In genomic region chr12:103928736-103929050, GRCh38 we compare ENCODE assay signal across 8 cellular contexts. TPM values are rescaled to one million over a fixed set of nuclear protein-coding genes. Genes with fewer than 3 reads are reported as not detected.
A peak's percentile ranks its signal among the peaks of the same experiment; 100 is the strongest.
DNase-seq lines count a peak whose midpoint lies in the region; ATAC-seq, FAIRE-seq and TF ChIP-seq lines count a peak whose summit lies in the region.

No MANE protein-coding gene starts in this region.

- peaks cover 50 to 57% of the 10 kb centered on the region in 2 donors for H3K4me1 Mint-ChIP-seq in immature natural killer cell

- H3K4me3 Mint-ChIP-seq in immature natural killer cell: peak overlapping the region; percentile 92 to 99 (median 96)

- H3K9me3 Mint-ChIP-seq in immature natural killer cell: peaks cover 0 to 3% (median 0%) of the 10 kb centered on the region in 6 donors

- H3K36me3 ChIP-seq in ascending aorta: peaks cover 0 to 6% of the 10 kb centered on the region in 2 donors

- POLR2A ChIA-PET in GM10248 (lab: Yijun Ruan, JAX): interaction anchor here (1.6 kb wide), 1 partner anchor 23 kb away, joined by 5 read pairs; no protein-coding TSS in a partner anchor

- H3K27me3 ChIP-seq in ascending aorta: no peaks in the 10 kb centered on the region

- peaks cover 18 to 32% (median 29%) of the 10 kb centered on the region in 3 donors for H3K27me3 Mint-ChIP-seq in immature natural killer cell (ENCODE audit: low read depth in 3 of 3)

- peak overlapping the region; percentile 95 to 97 for H3K27ac ChIP-seq in ascending aorta

- no peak for TF ChIP-seq POLR2A in H54 (IDR thresholded peaks at IDR 0.05; ENCODE audit: low read depth, low read length)

- H3K4me3 ChIP-seq in ascending aorta: peak overlapping the region; percentile 58 to 99

- H3K4me1 ChIP-seq in ascending aorta: peaks cover 9 to 19% of the 10 kb centered on the region in 2 donors

- no peak for FAIRE-seq in H54 (lab: Jason Lieb, UNC)

- H3K9me3 ChIP-seq in ascending aorta: no peaks in the 10 kb centered on the region

- CTCF ChIA-PET in GM10248 (lab: Yijun Ruan, JAX): interaction anchor here (1.0 to 4.0 kb wide), 5 partner anchors 13 to 45 kb away, joined by 3 to 23 read pairs (median 6); no protein-coding TSS in a partner anchor

- peak; percentile 27 for DNase-seq in GM10248 (ENCODE audit: extremely low spot score)
- peak; percentile 2 for DNase-seq in SKM-1 (lab: John Stamatoyannopoulos, UW; ENCODE audit: unreplicated experiment)
- DNase-seq in ascending aorta (ENCODE audit: low spot score in 2 of 2): peak in 1 of 2 donors; percentile 66
- DNase-seq in immature natural killer cell: peak; percentile 47 to 60 (median 59)
- peak; percentile 57 for DNase-seq in stimulated activated CD4-positive, alpha-beta T cell treated with anti-CD3 and anti-CD28 coated beads, Interleukin-4, amount 100 ng/mL, for 24 hours
- DNase-seq in H54 (ENCODE audit: insufficient read length, low spot score): no peak
- DNase-seq in GM19240 (ENCODE audit: insufficient read length, low spot score): no peak

- intact Hi-C loops in ascending aorta (cut with DNase I): no loop called here

- ATAC-seq in HG02852 (IDR thresholded peaks at IDR 0.05; ENCODE audit: unreplicated experiment): peak; percentile 17

- no peak for TF ChIP-seq CTCF in GM10248 (IDR thresholded peaks at IDR 0.05; ENCODE audit: control extremely low read depth, extremely low read depth, low read depth, missing control alignments)
- TF ChIP-seq CTCF in ascending aorta (IDR thresholded peaks at IDR 0.05): no peak

- H3K36me3 Mint-ChIP-seq in immature natural killer cell: peaks cover 0 to 10% (median 6%) of the 10 kb centered on the region in 3 donors

- H3K27ac Mint-ChIP-seq in immature natural killer cell: peak overlapping the region; percentile 99 to 100 (median 100)

RNA-seq across cellular contexts. Expression of gene HSP90B1, which starts 1.5 kb away (rescaled TPM):
- 250 TPM for total RNA-seq in ascending aorta
- polyA plus RNA-seq in immature natural killer cell: 100 to 1,000 TPM; 192 to 349 (median 263) TPM

RNA-seq across cellular contexts. Expression of gene TDG, which starts 37.0 kb away (rescaled TPM):
- 11.8 TPM for total RNA-seq in ascending aorta
- 10 to 100 TPM; 26.6 to 30.1 (median 26.8) TPM for polyA plus RNA-seq in immature natural killer cell

Comparison
In these comparisons a context has a peak if more than half of its experiments do, and no peak if none do; other contexts are left out.
1. DNase-seq: peak in GM10248 (single experiment), SKM-1 (single experiment), immature natural killer cell (3 of 3) and stimulated activated CD4-positive, alpha-beta T cell treated with anti-CD3 and anti-CD28 coated beads, Interleukin-4, amount 100 ng/mL, for 24 hours (single experiment); none in H54 (single experiment) and GM19240 (single experiment).